ENCODE assay signal across 1 cellular context in the genomic region with DNA sequence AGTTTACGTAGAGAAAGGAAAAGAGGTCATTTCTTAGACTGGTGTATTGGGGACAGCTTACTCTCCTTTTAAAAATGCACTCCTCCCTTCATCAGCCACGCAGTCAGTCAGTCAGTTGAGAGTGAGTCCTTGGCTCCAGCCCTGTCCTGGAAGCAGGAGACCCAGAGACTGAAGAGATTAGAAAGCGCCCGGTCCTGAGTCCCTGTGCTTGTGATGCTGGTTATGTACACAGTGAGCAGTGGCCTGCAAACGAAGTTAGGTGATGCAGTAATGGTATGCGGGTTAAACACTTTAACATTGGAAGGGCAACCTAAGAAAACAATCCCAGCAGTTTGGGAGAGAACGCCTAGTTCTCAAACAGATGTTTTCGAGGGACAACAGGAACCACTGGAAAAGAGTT.
TF ChIP-seq lines count a peak whose summit lies in the region.

No MANE protein-coding gene starts in this region.

TF ChIP-seq in SK-N-SH, 30 proteins besides CTCF, POLR2A, EP300 and RAD21 (continued from another document):
- TF ChIP-seq NRF1 (IDR thresholded peaks at IDR 0.05; ENCODE audit: low read depth, low read length) (no peak), RFX5 (IDR thresholded peaks at IDR 0.05; ENCODE audit: low read length) (no peak), TAF1 (IDR thresholded peaks at IDR 0.05; ENCODE audit: borderline replicate concordance, low read depth, low read length) (no peak), MEF2A (IDR thresholded peaks at IDR 0.05; ENCODE audit: borderline replicate concordance, low read depth) (no peak), USF1 (IDR thresholded peaks at IDR 0.05; ENCODE audit: borderline replicate concordance, low read depth) (no peak), RXRA (IDR thresholded peaks at IDR 0.05; ENCODE audit: borderline replicate concordance, low read depth) (no peak), FOSL2 (IDR thresholded peaks at IDR 0.05; ENCODE audit: borderline replicate concordance, low read depth) (no peak), FOXJ3 (CRISPR knock-in tag; IDR thresholded peaks at IDR 0.05) (no peak), MXI1 (IDR thresholded peaks at IDR 0.05; ENCODE audit: low read depth, low read length) (no peak), GABPA (IDR thresholded peaks at IDR 0.05; ENCODE audit: low read depth) (no peak)
